ENCODE assay signal across 10 cellular contexts in the genomic region with DNA sequence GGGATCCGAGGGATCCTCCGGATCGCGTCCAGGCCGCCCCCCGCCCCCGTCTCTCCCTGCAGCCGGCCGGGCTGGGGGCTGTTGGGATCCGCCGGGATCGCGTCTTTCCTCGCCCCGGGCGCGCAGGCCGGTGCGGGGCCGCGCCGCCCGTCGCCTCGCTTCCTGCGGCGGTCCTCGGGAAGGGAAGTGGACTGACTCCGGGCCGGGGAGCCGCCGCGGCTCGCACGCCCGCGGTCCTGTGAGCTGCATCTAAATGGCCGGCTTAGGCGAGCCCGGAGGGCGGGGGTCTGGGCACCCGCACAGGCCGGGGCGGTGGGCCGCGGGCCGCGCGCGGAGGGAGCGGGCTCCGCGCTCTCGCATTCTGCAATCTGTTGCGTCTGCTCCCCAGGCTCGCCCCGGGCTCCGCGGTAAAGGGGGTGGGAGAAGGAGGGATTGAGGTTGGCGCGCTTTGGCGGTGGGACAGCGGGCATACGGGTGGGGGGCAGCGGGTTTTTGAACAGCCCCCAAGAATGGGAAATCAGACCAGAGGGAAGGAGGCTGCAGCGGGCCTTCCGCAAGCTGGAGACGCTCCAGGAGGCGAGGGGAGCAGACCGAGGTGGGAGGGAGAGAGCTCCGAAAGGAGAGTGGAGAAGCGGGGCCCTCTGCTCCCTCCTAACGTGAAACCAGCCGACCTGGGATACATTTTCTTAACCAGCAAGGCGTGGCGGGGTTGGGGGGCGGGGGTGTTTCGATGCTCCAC. TPM values are rescaled to one million over a fixed set of nuclear protein-coding genes. Genes with fewer than 3 reads are reported as not detected.
DNase-seq lines count a peak whose midpoint lies in the region; ATAC-seq and TF ChIP-seq lines count a peak whose summit lies in the region.
"Had no signal": no experiment of that assay in that cellular context is flagged by ENCODE, and none has a peak within 500 bp of the region (broad histone marks: within the 10 kb centered on the region; RNA-seq: fewer than 3 reads in every experiment).

No MANE protein-coding gene starts in this region.

- ATAC-seq in left lobe of liver: peak; percentile 20
- ATAC-seq in HG03095 (IDR thresholded peaks at IDR 0.05; ENCODE audit: unreplicated experiment): no peak
- ATAC-seq in GM19467 (IDR thresholded peaks at IDR 0.05; ENCODE audit: unreplicated experiment): no peak

- H3K36me3 ChIP-seq in ascending aorta: no peaks in the 10 kb centered on the region

- no peaks in the 10 kb centered on the region for H3K9me3 ChIP-seq in ascending aorta

- intact Hi-C loops in ascending aorta (cut with DNase I): no loop called here

- peaks cover 27 to 28% of the 10 kb centered on the region in 2 donors for H3K4me1 ChIP-seq in ascending aorta

- peaks cover 10% of the 10 kb centered on the region for H3K27me3 ChIP-seq in ascending aorta

- peak overlapping the region; percentile 58 to 74 for H3K4me3 ChIP-seq in ascending aorta

- H3K27ac ChIP-seq in ascending aorta: no peak overlapping the region
- peak overlapping the region; percentile 26 for H3K27ac ChIP-seq in substantia nigra (ENCODE audit: low read depth, low read length, poor library complexity, severe bottlenecking)

- DNase-seq in NCI-H345 (lab: John Stamatoyannopoulos, UW) (peak; percentile 10), NCI-H345 treated with DMSO at 0.1 percent for 48 hours (lab: John Stamatoyannopoulos, UW; ENCODE audit: unreplicated experiment) (no peak), ascending aorta (ENCODE audit: low spot score in 2 of 2) (no peak), left lobe of liver (ENCODE audit: low spot score) (no peak), substantia nigra (lab: John Stamatoyannopoulos, UW) (peak in 4 of 49 donors; percentile 10 to 62 (median 32)), CD1c-positive myeloid dendritic cell (ENCODE audit: extremely low spot score) (no peak)
- DNase-seq: activated CD4-positive, alpha-beta T cell treated with anti-CD3 and anti-CD28 coated beads, Interleukin-2, amount 10 ng/mL, durations not matched to agents 7 days and 5 days; occipital lobe had no signal

- TF ChIP-seq CTCF in ascending aorta (IDR thresholded peaks at IDR 0.05): no peak

RNA-seq across cellular contexts. Expression of a gene that starts 2.2 kb away (rescaled TPM):
- total RNA-seq in ascending aorta (not detected), left lobe of liver (0.65 TPM)
- total RNA-seq: activated CD4-positive, alpha-beta T cell treated with anti-CD3 and anti-CD28 coated beads, Interleukin-2, amount 10 ng/mL, durations not matched to agents 7 days and 5 days had no signal
